2 cellular contexts compared by ENCODE assay signal in the genomic region with DNA sequence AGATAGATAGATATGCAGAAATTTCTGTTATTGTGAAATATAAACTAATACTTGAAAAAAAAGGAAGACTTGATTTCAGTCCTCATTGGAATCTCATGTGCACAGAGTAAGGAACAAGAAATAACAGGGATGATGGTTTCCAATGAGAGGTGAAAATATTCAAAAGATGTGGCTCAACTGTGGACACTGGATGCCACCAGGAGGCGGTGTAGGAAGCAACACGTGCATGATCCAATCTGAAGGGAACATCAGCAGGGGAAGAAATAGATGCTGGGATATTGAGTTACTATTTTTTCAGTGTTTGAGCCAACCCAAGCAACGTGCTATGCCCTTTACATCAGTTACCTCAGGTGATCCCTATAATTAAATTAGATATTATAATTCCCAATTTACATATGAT.
TF ChIP-seq lines count a peak whose summit lies in the region.

No MANE protein-coding gene starts in this region.

TF ChIP-seq in SK-N-SH, 30 proteins besides CTCF, POLR2A, EP300 and RAD21 (continued from another document):
- TF ChIP-seq CHD2 (IDR thresholded peaks at IDR 0.05; ENCODE audit: low read length, partially characterized antibody), result no peak

TF ChIP-seq in SK-N-SH treated with all-trans-retinoic acid at 6 μM for 48 hours, 23 proteins besides CTCF, POLR2A, EP300 and RAD21 (continued from another document):
- no peak for TF ChIP-seq PATZ1 (CRISPR knock-in tag; IDR thresholded peaks at IDR 0.05; ENCODE audit: borderline replicate concordance)
- no peak for TF ChIP-seq ESRRG (CRISPR knock-in tag; IDR thresholded peaks at IDR 0.05)
- TF ChIP-seq ZNF565 (CRISPR knock-in tag; conservative IDR thresholded peaks at IDR 0.05; ENCODE audit: low read depth), result no peak
- no peak for TF ChIP-seq OSR1 (CRISPR knock-in tag; IDR thresholded peaks at IDR 0.05)
- TF ChIP-seq ISL1 (CRISPR knock-in tag; IDR thresholded peaks at IDR 0.05), result no peak
- TF ChIP-seq ZC3H10 (CRISPR knock-in tag; IDR thresholded peaks at IDR 0.05), result no peak
- no peak for TF ChIP-seq PPARA (CRISPR knock-in tag; IDR thresholded peaks at IDR 0.05; ENCODE audit: borderline replicate concordance)
- TF ChIP-seq ZNF8 (CRISPR knock-in tag; IDR thresholded peaks at IDR 0.05), result no peak
- TF ChIP-seq RARB (CRISPR knock-in tag; IDR thresholded peaks at IDR 0.05), result no peak
- TF ChIP-seq GLIS3 (CRISPR knock-in tag; IDR thresholded peaks at IDR 0.05), result no peak
- TF ChIP-seq, protein P1, sequence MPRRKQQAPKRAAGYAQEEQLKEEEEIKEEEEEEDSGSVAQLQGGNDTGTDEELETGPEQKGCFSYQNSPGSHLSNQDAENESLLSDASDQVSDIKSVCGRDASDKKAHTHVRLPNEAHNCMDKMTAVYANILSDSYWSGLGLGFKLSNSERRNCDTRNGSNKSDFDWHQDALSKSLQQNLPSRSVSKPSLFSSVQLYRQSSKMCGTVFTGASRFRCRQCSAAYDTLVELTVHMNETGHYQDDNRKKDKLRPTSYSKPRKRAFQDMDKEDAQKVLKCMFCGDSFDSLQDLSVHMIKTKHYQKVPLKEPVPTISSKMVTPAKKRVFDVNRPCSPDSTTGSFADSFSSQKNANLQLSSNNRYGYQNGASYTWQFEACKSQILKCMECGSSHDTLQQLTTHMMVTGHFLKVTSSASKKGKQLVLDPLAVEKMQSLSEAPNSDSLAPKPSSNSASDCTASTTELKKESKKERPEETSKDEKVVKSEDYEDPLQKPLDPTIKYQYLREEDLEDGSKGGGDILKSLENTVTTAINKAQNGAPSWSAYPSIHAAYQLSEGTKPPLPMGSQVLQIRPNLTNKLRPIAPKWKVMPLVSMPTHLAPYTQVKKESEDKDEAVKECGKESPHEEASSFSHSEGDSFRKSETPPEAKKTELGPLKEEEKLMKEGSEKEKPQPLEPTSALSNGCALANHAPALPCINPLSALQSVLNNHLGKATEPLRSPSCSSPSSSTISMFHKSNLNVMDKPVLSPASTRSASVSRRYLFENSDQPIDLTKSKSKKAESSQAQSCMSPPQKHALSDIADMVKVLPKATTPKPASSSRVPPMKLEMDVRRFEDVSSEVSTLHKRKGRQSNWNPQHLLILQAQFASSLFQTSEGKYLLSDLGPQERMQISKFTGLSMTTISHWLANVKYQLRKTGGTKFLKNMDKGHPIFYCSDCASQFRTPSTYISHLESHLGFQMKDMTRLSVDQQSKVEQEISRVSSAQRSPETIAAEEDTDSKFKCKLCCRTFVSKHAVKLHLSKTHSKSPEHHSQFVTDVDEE (CRISPR knock-in tag; IDR thresholded peaks at IDR 0.05), result no peak
- no peak for TF ChIP-seq ARNTL (CRISPR knock-in tag; IDR thresholded peaks at IDR 0.05; ENCODE audit: borderline replicate concordance, low read depth)
- TF ChIP-seq CSRNP3 (CRISPR knock-in tag; IDR thresholded peaks at IDR 0.05), result no peak
- TF ChIP-seq SNAI2 (CRISPR knock-in tag; IDR thresholded peaks at IDR 0.05), result no peak
- TF ChIP-seq TOX (CRISPR knock-in tag; IDR thresholded peaks at IDR 0.05; ENCODE audit: borderline replicate concordance), result no peak
- TF ChIP-seq TCF4 (CRISPR knock-in tag; IDR thresholded peaks at IDR 0.05; ENCODE audit: borderline replicate concordance), result no peak
